ENCODE assay signal across 8 cellular contexts in the genomic region with DNA sequence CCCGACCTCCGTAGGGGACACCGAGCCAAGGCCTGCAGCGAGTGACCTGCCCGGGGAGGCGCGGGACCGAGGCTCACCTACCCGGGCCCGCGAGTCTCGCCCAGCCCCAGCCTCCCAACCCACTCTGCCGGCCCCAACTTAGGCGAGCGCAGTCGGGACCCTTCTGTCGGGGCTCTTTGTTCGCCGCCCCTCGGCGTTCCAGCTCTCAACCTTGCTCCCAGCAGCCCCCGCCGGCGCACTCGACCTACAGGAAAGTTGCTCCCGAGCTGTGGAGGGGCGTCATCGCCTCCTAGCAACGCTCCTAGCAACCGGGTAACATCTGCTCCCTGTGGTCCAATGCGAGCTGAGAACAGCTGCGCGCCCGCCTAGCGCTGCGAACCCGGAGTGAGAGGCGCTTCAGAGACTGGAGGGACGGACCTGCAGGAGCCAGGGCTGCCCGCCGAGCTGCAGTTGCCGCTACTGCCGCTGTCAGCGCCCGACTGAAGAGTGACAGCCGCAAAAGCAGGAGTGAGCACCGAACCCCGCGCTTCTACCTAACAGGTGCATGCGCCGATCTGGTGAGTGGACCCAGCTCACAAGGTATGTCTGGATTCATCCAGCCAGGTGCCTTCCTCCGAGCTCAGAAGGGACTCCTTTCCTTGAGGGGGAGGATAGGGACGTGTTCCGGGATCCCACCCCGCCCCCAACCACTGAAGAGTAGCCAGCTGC.
DNase-seq lines count a peak whose midpoint lies in the region; ATAC-seq and TF ChIP-seq lines count a peak whose summit lies in the region.

No MANE protein-coding gene starts in this region.

- intact Hi-C loops in right cardiac atrium (cut with DNase I) (no loop called here), prostate gland (cut with DNase I) (no loop called here), upper lobe of right lung (cut with DNase I) (no loop called here)

- H3K36me3 ChIP-seq in BLaER1 = no peaks in the 10 kb centered on the region
- no peaks in the 10 kb centered on the region for H3K36me3 ChIP-seq in adipocyte (ENCODE audit: control insufficient read depth, insufficient read depth, low read length, severe bottlenecking)
- no peaks in the 10 kb centered on the region for H3K36me3 ChIP-seq in prostate gland
- no peaks in the 10 kb centered on the region for H3K36me3 ChIP-seq in upper lobe of right lung

- peak; percentile 43 for DNase-seq in HPDE6-E6E7 (ENCODE audit: extremely low spot score)
- DNase-seq in SK-N-DZ (ENCODE audit: low spot score) = peak; percentile 81
- DNase-seq in adipocyte (ENCODE audit: low read depth) = peak; percentile 75
- DNase-seq in right cardiac atrium = peak; percentile 68 to 85 (median 83)
- DNase-seq in prostate gland (ENCODE audit: low spot score) = peak; percentile 24
- peak; percentile 75 for DNase-seq in upper lobe of right lung

- WGBS in right cardiac atrium = 2% methylated on average over 55 of the region's 55 CpGs
- WGBS in prostate gland = 2% methylated on average over 55 of the region's 55 CpGs

- H3K4me2 ChIP-seq in BLaER1 = peak overlapping the region; percentile 74

- no peaks in the 10 kb centered on the region for H4K20me1 ChIP-seq in BLaER1

- ATAC-seq in GM19463 (IDR thresholded peaks at IDR 0.05; ENCODE audit: unreplicated experiment) (peak; percentile 93), right cardiac atrium (peak; percentile 95 to 98), upper lobe of right lung (peak; percentile 87)

- H3K27ac ChIP-seq in BLaER1 = no peak overlapping the region
- H3K27ac ChIP-seq in right cardiac atrium (ENCODE audit: low read length) = no peak overlapping the region
- H3K27ac ChIP-seq in prostate gland = no peak overlapping the region
- no peak overlapping the region for H3K27ac ChIP-seq in upper lobe of right lung

- H3K4me1 ChIP-seq in BLaER1 (no peaks in the 10 kb centered on the region), adipocyte (ENCODE audit: control insufficient read depth, insufficient read depth, low read length) (peaks cover 8% of the 10 kb centered on the region), right cardiac atrium (ENCODE audit: control insufficient read depth, insufficient read depth, low read length) (no peaks in the 10 kb centered on the region), prostate gland (replicated peaks) (no peaks in the 10 kb centered on the region), upper lobe of right lung (peaks cover 8% of the 10 kb centered on the region)

- H3K27me3 ChIP-seq in BLaER1 (peaks cover 35% of the 10 kb centered on the region), adipocyte (replicated peaks; ENCODE audit: control insufficient read depth, insufficient read depth, low read length) (peaks cover 74% of the 10 kb centered on the region), right cardiac atrium (ENCODE audit: control insufficient read depth, insufficient read depth) (no peaks in the 10 kb centered on the region), prostate gland (replicated peaks; ENCODE audit: insufficient read depth) (peaks cover 4% of the 10 kb centered on the region), upper lobe of right lung (peaks cover 64% of the 10 kb centered on the region)

- no peak overlapping the region for H3K9ac ChIP-seq in BLaER1
- H3K9ac ChIP-seq in adipocyte (ENCODE audit: low read length) = no peak overlapping the region

- TF ChIP-seq CTCF in prostate gland (IDR thresholded peaks at IDR 0.05) (no peak), upper lobe of right lung (IDR thresholded peaks at IDR 0.05) (peak; percentile 48)

- H3K4me3 ChIP-seq in BLaER1 (peak overlapping the region; percentile 56), adipocyte (ENCODE audit: low read length) (peak overlapping the region; percentile 70), right cardiac atrium (ENCODE audit: low read length) (peak overlapping the region; percentile 36), prostate gland (peak overlapping the region; percentile 4 to 7), upper lobe of right lung (peak overlapping the region; percentile 21)

- TF ChIP-seq POLR2A in prostate gland (IDR thresholded peaks at IDR 0.05) = no peak

- H3K9me3 ChIP-seq in BLaER1 (peaks cover 8% of the 10 kb centered on the region), adipocyte (ENCODE audit: control insufficient read depth, low read length) (no peaks in the 10 kb centered on the region), right cardiac atrium (ENCODE audit: control insufficient read depth, low read length) (no peaks in the 10 kb centered on the region), prostate gland (no peaks in the 10 kb centered on the region), upper lobe of right lung (no peaks in the 10 kb centered on the region)

Comparison
In these comparisons a context has a peak if more than half of its experiments do, and no peak if none do; other contexts are left out.
1. H3K4me3 ChIP-seq: peak in every context shown above with its lines; median percentile 70 in adipocyte; 56 in BLaER1; 36 in right cardiac atrium; 21 in upper lobe of right lung; 6 in prostate gland.
2. DNase-seq: peak in every context shown above with its lines; median percentile 83 in right cardiac atrium; 81 in SK-N-DZ; 75 in adipocyte; 75 in upper lobe of right lung; 43 in HPDE6-E6E7; 24 in prostate gland.